ENCODE assay signal across 14 cellular contexts in genomic region chr19:47511128-47511517, GRCh38. TPM values are rescaled to one million over a fixed set of nuclear protein-coding genes. Genes with fewer than 3 reads are reported as not detected.
DNase-seq lines count a peak whose midpoint lies in the region; ATAC-seq, FAIRE-seq and TF ChIP-seq lines count a peak whose summit lies in the region.
"Had no signal": no experiment of that assay in that cellular context is flagged by ENCODE, and none has a peak within 500 bp of the region (broad histone marks: within the 10 kb centered on the region; RNA-seq: fewer than 3 reads in every experiment).

No MANE protein-coding gene starts in this region.

- TF ChIP-seq POLR2A in HepG2 (IDR thresholded peaks at IDR 0.05; ENCODE audit: insufficient read depth in 1 of 2, low read depth in 2 of 2, low read length in 2 of 2) = no peak
- no peak for TF ChIP-seq POLR2A in suprapubic skin (IDR thresholded peaks at IDR 0.05)

- ATAC-seq in HepG2 (no peak), HG03571 (IDR thresholded peaks at IDR 0.05; ENCODE audit: unreplicated experiment) (no peak), HG03457 (IDR thresholded peaks at IDR 0.05; ENCODE audit: unreplicated experiment) (no peak)
- ATAC-seq: Panc1 had no signal

- peaks cover 28% of the 10 kb centered on the region for H3K4me1 ChIP-seq in HepG2 (ENCODE audit: insufficient read depth, low read length)
- peaks cover 86% of the 10 kb centered on the region for H3K4me1 ChIP-seq in suprapubic skin

- no peak for TF ChIP-seq RAD21 in HepG2 (CRISPR knock-in tag; IDR thresholded peaks at IDR 0.05)

- intact Hi-C loops in HepG2 (cut with micrococcal nuclease; ENCODE audit: unreplicated experiment) = no loop called here

- TF ChIP-seq EP300 in HepG2 (IDR thresholded peaks at IDR 0.05; ENCODE audit: low read depth in 2 of 2, low read length in 2 of 2) = no peak
- TF ChIP-seq EP300 in HepG2 (CRISPR knock-in tag; IDR thresholded peaks at IDR 0.05; ENCODE audit: borderline replicate concordance) = no peak
- no peak for TF ChIP-seq EP300 in suprapubic skin (IDR thresholded peaks at IDR 0.05)

- H3K9ac ChIP-seq in HepG2 (ENCODE audit: insufficient read depth, low read depth, low read length) = no peak overlapping the region

- 100% methylated on average over 3 of the region's 6 CpGs for WGBS in HepG2 (ENCODE audit: low lambda C conversion rate)
- 54% methylated on average over 5 of the region's 6 CpGs for WGBS in suprapubic skin

- H3K4me2 ChIP-seq in HepG2 (ENCODE audit: low read depth, low read length) = no peak overlapping the region

- POLR2A ChIA-PET in HepG2 (lab: Yijun Ruan, JAX) = interaction anchor here (1.2 kb wide), 1 partner anchor 27 kb away, joined by 3 read pairs; the partner anchor contains the start of gene KPTN

- CTCF ChIA-PET in HepG2 (lab: Yijun Ruan, JAX; ENCODE audit: low intra/inter-chr PET ratio, low total read pairs) = no interaction called here

- in situ Hi-C loops in HepG2 (cut with HindIII; ENCODE audit: extremely low pct_ligation_motif_present, low pct_unique_long_range_greater_than_20kb) = no loop called here

- no peak for DNase-seq in LNCaP clone FGC (ENCODE audit: low read depth)
- DNase-seq in cerebellum (ENCODE audit: low spot score) = peak; percentile 76
- no peak for DNase-seq in HepG2 (ENCODE audit: low spot score)
- DNase-seq in suprapubic skin (ENCODE audit: low spot score in 2 of 2) = no peak
- DNase-seq in RKO (ENCODE audit: low spot score) = no peak
- DNase-seq: activated effector memory CD4-positive, alpha-beta T cell treated with anti-CD3 and anti-CD28 coated beads, Interleukin-2, amount 50 U/mL, for 16 hours; DMS79 treated with DMSO at 0.1 percent for 48 hours; effector CD8-positive, alpha-beta T cell; NCI-H2107 had no signal

- H2AFZ ChIP-seq in HepG2 (ENCODE audit: low read length) = no peak overlapping the region

- BruUV-seq in HepG2 (replicated peaks; lab: Mats Ljungman, UMichigan) = no TSS peak

- no peak for TF ChIP-seq CTCF in LNCaP clone FGC (IDR thresholded peaks at IDR 0.05; ENCODE audit: control insufficient read depth, extremely low read depth, insufficient read depth)
- no peak for TF ChIP-seq CTCF in HepG2 (CRISPR knock-in tag; IDR thresholded peaks at IDR 0.05)
- TF ChIP-seq CTCF in suprapubic skin (IDR thresholded peaks at IDR 0.05) = no peak

- H3K4me3 ChIP-seq in LNCaP clone FGC (ENCODE audit: low read depth, low read length) = peak overlapping the region; percentile 93
- H3K4me3 ChIP-seq in HepG2 (replicated peaks in 1 of 3; ENCODE audit: insufficient read depth in 1 of 3, low read depth in 2 of 3, low read length in 3 of 3) = no peak overlapping the region
- peak overlapping the region; percentile 96 for H3K4me3 ChIP-seq in suprapubic skin

- H3K9me3 ChIP-seq in HepG2 (ENCODE audit: low read length) (no peaks in the 10 kb centered on the region), suprapubic skin (no peaks in the 10 kb centered on the region)

- no peak for FAIRE-seq in HepG2 (lab: Jason Lieb, UNC)

- no peaks in the 10 kb centered on the region for H4K20me1 ChIP-seq in HepG2 (ENCODE audit: insufficient read depth, low read length)

- no peaks in the 10 kb centered on the region; a peak in 1 of 5 replicates for H3K27me3 ChIP-seq in HepG2 (ENCODE audit: control insufficient read depth in 1 of 2, insufficient read depth in 2 of 2, low read length in 2 of 2)
- no peaks in the 10 kb centered on the region for H3K27me3 ChIP-seq in suprapubic skin

- H3K27ac ChIP-seq in HepG2 (ENCODE audit: extremely low read length, insufficient read depth, low read length) (no peak overlapping the region), suprapubic skin (peak overlapping the region; percentile 52)

- peaks cover 64% of the 10 kb centered on the region for H3K79me2 ChIP-seq in HepG2 (ENCODE audit: insufficient read depth, low read length)

- H3K36me3 ChIP-seq in HepG2 (replicated peaks in 1 of 2; ENCODE audit: control insufficient read depth in 1 of 2, insufficient read depth in 2 of 2, low read length in 2 of 2) (peaks cover 3 to 4% of the 10 kb centered on the region in 2 experiments; a peak in 2 of 5 replicates), suprapubic skin (no peaks in the 10 kb centered on the region)

RNA-seq across cellular contexts. Expression of gene NAPA, which starts 3.7 kb away (rescaled TPM):
- total RNA-seq in cerebellum (39.9 TPM), HepG2 (2016; rRNA removed; fragmentation: Illumina TruSeq; extraction: Trizol) (32.6 and 36.5 TPM in 2 replicates), suprapubic skin (100 to 1,000 TPM; 170 to 232 (median 193) TPM)
- total RNA-seq in HepG2 (2016; cell fraction: cytosol; rRNA removed; fragmentation: Illumina TruSeq; extraction: Trizol; ENCODE audit: low read depth) = 10.7 and 16.6 TPM in 2 replicates
- total RNA-seq in HepG2 (2016; cell fraction: insoluble cytoplasmic fraction; rRNA removed; fragmentation: Illumina TruSeq; extraction: Trizol) = 32.5 and 33.2 TPM in 2 replicates
- 17.7 and 25.0 TPM in 2 replicates for total RNA-seq in HepG2 (2016; cell fraction: membrane; rRNA removed; fragmentation: Illumina TruSeq; extraction: Trizol)
- 19.1 and 19.4 TPM in 2 replicates for total RNA-seq in HepG2 (2016; cell fraction: nucleus; rRNA removed; fragmentation: Illumina TruSeq; extraction: Trizol)
- 65.9 and 74.4 TPM in 2 replicates for polyA plus RNA-seq in HepG2 (2011; rRNA removed)
- polyA plus RNA-seq in HepG2 (2011; cell fraction: cytosol; rRNA removed) = 50.7 and 64.2 TPM in 2 replicates
- polyA plus RNA-seq in HepG2 (2011; cell fraction: nucleus; rRNA removed) = 64.5 and 68.0 TPM in 2 replicates
- 39.7 and 50.3 TPM in 2 replicates for polyA plus RNA-seq in HepG2 (2012)
- polyA plus RNA-seq in HepG2 (2016; cell fraction: cytosol; fragmentation: Illumina TruSeq; extraction: Trizol; ENCODE audit: low read depth) = 18.1 and 25.6 TPM in 2 replicates
- polyA plus RNA-seq in HepG2 (2016; cell fraction: insoluble cytoplasmic fraction; fragmentation: Illumina TruSeq; extraction: Trizol; ENCODE audit: low read depth) = 52.2 and 60.3 TPM in 2 replicates
- polyA plus RNA-seq in HepG2 (2016; cell fraction: membrane; fragmentation: Illumina TruSeq; extraction: Trizol; ENCODE audit: low read depth) = 32.1 and 34.6 TPM in 2 replicates
- 41.7 and 44.1 TPM in 2 replicates for polyA plus RNA-seq in HepG2 (2016; cell fraction: nucleus; fragmentation: Illumina TruSeq; extraction: Trizol; ENCODE audit: insufficient read depth, low read depth)
- 73.3 and 108 TPM in 2 replicates for polyA minus RNA-seq in HepG2 (2011; rRNA and poly(A)+ RNA removed; ENCODE audit: low replicate concordance)
- polyA minus RNA-seq in HepG2 (2011; cell fraction: cytosol; rRNA and poly(A)+ RNA removed) = 36.3 and 43.3 TPM in 2 replicates
- 20.6 and 26.2 TPM in 2 replicates for polyA minus RNA-seq in HepG2 (2011; cell fraction: nucleus; rRNA and poly(A)+ RNA removed)

RNA-seq across cellular contexts. Expression of gene KPTN, which starts 27.1 kb away (rescaled TPM):
- total RNA-seq in cerebellum (5.9 TPM), HepG2 (2016; rRNA removed; fragmentation: Illumina TruSeq; extraction: Trizol) (8.4 and 9.1 TPM in 2 replicates), suprapubic skin (10 to 100 TPM in 1 of 4 donors, 1 to 10 TPM in 3; 4.3 to 16.3 (median 5.9) TPM)
- 2.8 and 3.3 TPM in 2 replicates for total RNA-seq in HepG2 (2016; cell fraction: cytosol; rRNA removed; fragmentation: Illumina TruSeq; extraction: Trizol; ENCODE audit: low read depth)
- total RNA-seq in HepG2 (2016; cell fraction: insoluble cytoplasmic fraction; rRNA removed; fragmentation: Illumina TruSeq; extraction: Trizol) = 8.2 and 10.6 TPM in 2 replicates
- 4.2 and 6.5 TPM in 2 replicates for total RNA-seq in HepG2 (2016; cell fraction: membrane; rRNA removed; fragmentation: Illumina TruSeq; extraction: Trizol)
- 9.8 and 13.4 TPM in 2 replicates for total RNA-seq in HepG2 (2016; cell fraction: nucleus; rRNA removed; fragmentation: Illumina TruSeq; extraction: Trizol)
- polyA plus RNA-seq in HepG2 (2011; rRNA removed) = 13.3 and 17.6 TPM in 2 replicates
- polyA plus RNA-seq in HepG2 (2011; cell fraction: cytosol; rRNA removed) = 8.3 and 11.4 TPM in 2 replicates
- polyA plus RNA-seq in HepG2 (2011; cell fraction: nucleus; rRNA removed) = 48.6 and 50.4 TPM in 2 replicates
- polyA plus RNA-seq in HepG2 (2012) = 9.8 and 14.4 TPM in 2 replicates
- polyA plus RNA-seq in HepG2 (2016; cell fraction: cytosol; fragmentation: Illumina TruSeq; extraction: Trizol; ENCODE audit: low read depth) = 4.3 and 5.1 TPM in 2 replicates
- 14.4 and 17.5 TPM in 2 replicates for polyA plus RNA-seq in HepG2 (2016; cell fraction: insoluble cytoplasmic fraction; fragmentation: Illumina TruSeq; extraction: Trizol; ENCODE audit: low read depth)
- 5.2 and 7.2 TPM in 2 replicates for polyA plus RNA-seq in HepG2 (2016; cell fraction: membrane; fragmentation: Illumina TruSeq; extraction: Trizol; ENCODE audit: low read depth)
- polyA plus RNA-seq in HepG2 (2016; cell fraction: nucleus; fragmentation: Illumina TruSeq; extraction: Trizol; ENCODE audit: insufficient read depth, low read depth) = 29.6 and 30.0 TPM in 2 replicates
- 8.3 and 15.8 TPM in 2 replicates for polyA minus RNA-seq in HepG2 (2011; rRNA and poly(A)+ RNA removed; ENCODE audit: low replicate concordance)
- 5.2 TPM in 2 replicates for polyA minus RNA-seq in HepG2 (2011; cell fraction: cytosol; rRNA and poly(A)+ RNA removed)
- 3.2 and 5.5 TPM in 2 replicates for polyA minus RNA-seq in HepG2 (2011; cell fraction: nucleus; rRNA and poly(A)+ RNA removed)

RNA-seq across cellular contexts. Expression of gene SLC8A2, which starts 39.4 kb away (rescaled TPM):
- total RNA-seq in cerebellum (26.5 TPM), HepG2 (2016; rRNA removed; fragmentation: Illumina TruSeq; extraction: Trizol) (0.02 TPM in 1 of 2 replicates, not detected in the other), suprapubic skin (1 to 10 TPM in 1 of 4 donors, under 1 TPM in 2, not detected in 1; 0.26 to 1.2 (median 0.38) TPM)
- not detected in 2 replicates for total RNA-seq in HepG2 (2016; cell fraction: cytosol; rRNA removed; fragmentation: Illumina TruSeq; extraction: Trizol; ENCODE audit: low read depth)
- total RNA-seq in HepG2 (2016; cell fraction: insoluble cytoplasmic fraction; rRNA removed; fragmentation: Illumina TruSeq; extraction: Trizol) = not detected in 2 replicates
- not detected in 2 replicates for total RNA-seq in HepG2 (2016; cell fraction: membrane; rRNA removed; fragmentation: Illumina TruSeq; extraction: Trizol)
- not detected in 2 replicates for total RNA-seq in HepG2 (2016; cell fraction: nucleus; rRNA removed; fragmentation: Illumina TruSeq; extraction: Trizol)
- 0.09 TPM in 1 of 2 replicates, not detected in the other for polyA plus RNA-seq in HepG2 (2011; rRNA removed)
- polyA plus RNA-seq in HepG2 (2011; cell fraction: cytosol; rRNA removed) = 0.09 and 0.12 TPM in 2 replicates
- polyA plus RNA-seq in HepG2 (2011; cell fraction: nucleus; rRNA removed) = 0.19 and 0.51 TPM in 2 replicates
- polyA plus RNA-seq in HepG2 (2012) = 0.07 TPM in 1 of 2 replicates, not detected in the other
- not detected in 2 replicates for polyA plus RNA-seq in HepG2 (2016; cell fraction: cytosol; fragmentation: Illumina TruSeq; extraction: Trizol; ENCODE audit: low read depth)
- not detected in 2 replicates for polyA plus RNA-seq in HepG2 (2016; cell fraction: insoluble cytoplasmic fraction; fragmentation: Illumina TruSeq; extraction: Trizol; ENCODE audit: low read depth)
- not detected in 2 replicates for polyA plus RNA-seq in HepG2 (2016; cell fraction: membrane; fragmentation: Illumina TruSeq; extraction: Trizol; ENCODE audit: low read depth)
- not detected in 2 replicates for polyA plus RNA-seq in HepG2 (2016; cell fraction: nucleus; fragmentation: Illumina TruSeq; extraction: Trizol; ENCODE audit: insufficient read depth, low read depth)
- 0.78 TPM in 1 of 2 replicates, not detected in the other for polyA minus RNA-seq in HepG2 (2011; rRNA and poly(A)+ RNA removed; ENCODE audit: low replicate concordance)
- polyA minus RNA-seq in HepG2 (2011; cell fraction: cytosol; rRNA and poly(A)+ RNA removed) = not detected in 2 replicates
- not detected in 2 replicates for polyA minus RNA-seq in HepG2 (2011; cell fraction: nucleus; rRNA and poly(A)+ RNA removed)
- total RNA-seq: HT1080, pulmonary artery endothelial cell had no signal

Comparison
In these comparisons a context has a peak if more than half of its experiments do, and no peak if none do; other contexts are left out.
1. H3K4me3 ChIP-seq: peak in LNCaP clone FGC (single experiment) and suprapubic skin (single experiment); none in HepG2 (0 of 3).
2. RNA of gene SLC8A2, which starts 39.4 kb away (total RNA-seq): 26.5 TPM in cerebellum (single experiment); 0.26 to 1.2 TPM in suprapubic skin and 0.02 TPM in HepG2; every median in the first group is over 10 times any median in the second.